ENCODE assay signal across 21 cellular contexts in genomic region chr20:45907219-45907948, GRCh38.
"Had no signal": no experiment of that assay in that cellular context is flagged by ENCODE, and none has a peak within 500 bp of the region (broad histone marks: within the 10 kb centered on the region; RNA-seq: fewer than 3 reads in every experiment).

No MANE protein-coding gene starts in this region.

- H3K27ac ChIP-seq: dorsolateral prefrontal cortex, hepatocyte, neutrophil, psoas muscle, stomach, thoracic aorta, transverse colon had no signal

- H3K27me3 ChIP-seq: dorsolateral prefrontal cortex, hepatocyte, transverse colon had no signal

- H3K4me2 ChIP-seq: hepatocyte had no signal

- H2AFZ ChIP-seq: hepatocyte had no signal

- H3K4me3 ChIP-seq: dorsolateral prefrontal cortex, hepatocyte, psoas muscle, stomach, thoracic aorta, transverse colon had no signal

- DNase-seq: cortex of kidney; dorsolateral prefrontal cortex; effector CD8-positive, alpha-beta T cell; foreskin melanocyte; head of caudate nucleus; left colon; left ventricle myocardium superior; mesendoderm; naive B cell; psoas muscle; retina; stimulated activated CD4-positive, alpha-beta T cell treated with anti-CD3 and anti-CD28 coated beads, Interleukin-2, amount 100 ng/mL, for 24 hours; stimulated activated CD4-positive, alpha-beta T cell treated with anti-CD3 and anti-CD28 coated beads, Interleukin-4, amount 100 ng/mL, for 4 hours; stimulated activated naive CD4-positive, alpha-beta T cell; stomach; substantia nigra; transverse colon had no signal

- H3K36me3 ChIP-seq: thoracic aorta, transverse colon had no signal

- H3K79me2 ChIP-seq: hepatocyte had no signal

- H3K9me3 ChIP-seq: neutrophil, psoas muscle, stomach, thoracic aorta, transverse colon had no signal

- ATAC-seq: left colon, left ventricle myocardium superior, psoas muscle, sciatic nerve had no signal
